In genomic region chr4:159503243-159503642, GRCh38 we compare ENCODE assay signal across 13 cellular contexts.
"Had no signal": no experiment of that assay in that cellular context is flagged by ENCODE, and none has a peak within 500 bp of the region (broad histone marks: within the 10 kb centered on the region; RNA-seq: fewer than 3 reads in every experiment).

No MANE protein-coding gene starts in this region.

- H3K36me3 ChIP-seq: adrenal gland, upper lobe of left lung had no signal

- DNase-seq: activated CD8-positive, alpha-beta T cell treated with anti-CD3 and anti-CD28 coated beads for 36 hours; activated naive CD4-positive, alpha-beta T cell treated with anti-CD3 and anti-CD28 coated beads for 36 hours; adrenal gland; body of pancreas; cortex of kidney; effector CD8-positive, alpha-beta T cell; naive thymus-derived CD8-positive, alpha-beta T cell; nucleus accumbens; stimulated activated CD4-positive, alpha-beta T cell treated with anti-CD3 and anti-CD28 coated beads, Interleukin-4, amount 100 ng/mL, for 1 hour; T-cell; T1000; upper lobe of left lung had no signal

- H3K4me1 ChIP-seq: upper lobe of left lung had no signal

- H3K9me3 ChIP-seq: adrenal gland, body of pancreas, upper lobe of left lung had no signal

- H3K4me3 ChIP-seq: adrenal gland, body of pancreas, upper lobe of left lung had no signal

- ATAC-seq: activated CD8-positive, alpha-beta T cell treated with anti-CD3 and anti-CD28 coated beads for 36 hours; activated T-helper 17 cell treated with anti-CD3 and anti-CD28 coated beads, Interleukin-2, amount 50 U/mL, for 72 hours; body of pancreas; naive thymus-derived CD8-positive, alpha-beta T cell; T-cell had no signal

- H3K27me3 ChIP-seq: adrenal gland, body of pancreas, upper lobe of left lung had no signal

- H3K27ac ChIP-seq: adrenal gland, body of pancreas, upper lobe of left lung had no signal
